In genomic region chr7:110373514-110374258, GRCh38 we compare ENCODE assay signal across 21 cellular contexts.
DNase-seq lines count a peak whose midpoint lies in the region; ATAC-seq, FAIRE-seq and TF ChIP-seq lines count a peak whose summit lies in the region.
"Had no signal": no experiment of that assay in that cellular context is flagged by ENCODE, and none has a peak within 500 bp of the region (broad histone marks: within the 10 kb centered on the region; RNA-seq: fewer than 3 reads in every experiment).

No MANE protein-coding gene starts in this region.

- FAIRE-seq in astrocyte (lab: Jason Lieb, UNC) = peak; percentile 5

- H3K4me2 ChIP-seq in astrocyte (ENCODE audit: low read length) = no peak overlapping the region
- H3K4me2 ChIP-seq: KMS-11 had no signal

- H3K4me3 Mint-ChIP-seq in HFFc6 (no peak overlapping the region), astrocyte (ENCODE audit: unreplicated experiment) (no peak overlapping the region)
- H3K4me3 Mint-ChIP-seq in activated T-helper 17 cell treated with anti-CD3 and anti-CD28 coated beads, Interleukin-2, amount 50 U/mL, for 72 hours = no peak overlapping the region
- H3K4me3 Mint-ChIP-seq: activated CD4-positive, alpha-beta T cell treated with anti-CD3 and anti-CD28 coated beads, Interleukin-2, amount 10 ng/mL, durations not matched to agents 7 days and 5 days; CD4-positive, CD25-positive, alpha-beta regulatory T cell had no signal

- H3K36me3 ChIP-seq in astrocyte (ENCODE audit: insufficient read depth, low read length) = no peaks in the 10 kb centered on the region
- H3K36me3 ChIP-seq: colonic mucosa, HAP-1, right lobe of liver, upper lobe of left lung had no signal

- H3K36me3 Mint-ChIP-seq in HFFc6 (ENCODE audit: low read depth) (0 out of 2 replicates have a peak, but pooled peaks cover 8% of the 10 kb centered on the region), astrocyte (ENCODE audit: low read depth, unreplicated experiment) (no peaks in the 10 kb centered on the region)
- H3K36me3 Mint-ChIP-seq in activated T-helper 17 cell treated with anti-CD3 and anti-CD28 coated beads, Interleukin-2, amount 50 U/mL, for 72 hours (ENCODE audit: low read depth) = no peaks in the 10 kb centered on the region
- H3K36me3 Mint-ChIP-seq: CD4-positive, CD25-positive, alpha-beta regulatory T cell had no signal

- no peaks in the 10 kb centered on the region for H3K4me1 ChIP-seq in astrocyte (ENCODE audit: insufficient read depth, low read length)
- H3K4me1 ChIP-seq: colonic mucosa, HAP-1, right lobe of liver, upper lobe of left lung had no signal

- H3K9me3 ChIP-seq in astrocyte (ENCODE audit: insufficient read depth, low read depth, low read length) = no peaks in the 10 kb centered on the region
- H3K9me3 ChIP-seq: colonic mucosa, HAP-1, right lobe of liver, upper lobe of left lung had no signal

- H3K27ac ChIP-seq in astrocyte (ENCODE audit: low read depth, low read length) = no peak overlapping the region
- H3K27ac ChIP-seq: colonic mucosa, KMS-11, right lobe of liver, RWPE1, upper lobe of left lung had no signal

- H3K27me3 ChIP-seq in astrocyte (ENCODE audit: insufficient read depth, low read length) = no peaks in the 10 kb centered on the region
- H3K27me3 ChIP-seq: colonic mucosa, right lobe of liver, upper lobe of left lung had no signal

- H2AFZ ChIP-seq in astrocyte (ENCODE audit: low read depth, low read length) = no peak overlapping the region

- H3K4me1 Mint-ChIP-seq in HFFc6 (ENCODE audit: low read depth) = peaks cover 29% of the 10 kb centered on the region
- peaks cover 4% of the 10 kb centered on the region for H3K4me1 Mint-ChIP-seq in astrocyte (ENCODE audit: low read depth, unreplicated experiment)
- H3K4me1 Mint-ChIP-seq in activated T-helper 17 cell treated with anti-CD3 and anti-CD28 coated beads, Interleukin-2, amount 50 U/mL, for 72 hours = no peaks in the 10 kb centered on the region
- H3K4me1 Mint-ChIP-seq: activated CD4-positive, alpha-beta T cell treated with anti-CD3 and anti-CD28 coated beads, Interleukin-2, amount 10 ng/mL, durations not matched to agents 7 days and 5 days; CD4-positive, CD25-positive, alpha-beta regulatory T cell had no signal

- H4K20me1 ChIP-seq in astrocyte (ENCODE audit: insufficient read depth, low read length) = no peaks in the 10 kb centered on the region

- no peak overlapping the region for H3K9ac ChIP-seq in astrocyte (ENCODE audit: low read length)
- H3K9ac ChIP-seq: KMS-11 had no signal

- DNase-seq in ACHN = peak; percentile 92
- no peak for DNase-seq in HFFc6
- peak; percentile 11 for DNase-seq in astrocyte (ENCODE audit: low read depth)
- peak; percentile 28 for DNase-seq in iris pigment epithelial cell (ENCODE audit: low read depth)
- DNase-seq in NCI-H2029 treated with DMSO at 0.1 percent for 48 hours (lab: John Stamatoyannopoulos, UW) = no peak
- DNase-seq in GOT3 (lab: John Stamatoyannopoulos, UW) = no peak
- DNase-seq: activated CD4-positive, alpha-beta T cell treated with anti-CD3 and anti-CD28 coated beads, Interleukin-2, amount 10 ng/mL, durations not matched to agents 7 days and 5 days; activated CD8-positive, alpha-beta memory T cell treated with anti-CD3 and anti-CD28 coated beads, Interleukin-2, amount 50 U/mL, for 48 hours; CD4-positive, CD25-positive, alpha-beta regulatory T cell; colonic mucosa; foreskin fibroblast; right lobe of liver; stimulated activated naive CD4-positive, alpha-beta T cell treated with Interleukin-2 at 50 U/mL for 16 hours; SW 1271; upper lobe of left lung had no signal

- TF ChIP-seq CTCF in HFFc6 (IDR thresholded peaks at IDR 0.05) (no peak), astrocyte (IDR thresholded peaks at IDR 0.05; ENCODE audit: insufficient read depth, low read depth, low read length) (no peak)

- no peaks in the 10 kb centered on the region for H3K79me2 ChIP-seq in astrocyte (ENCODE audit: insufficient read depth, low read length)

- H3K27ac Mint-ChIP-seq in HFFc6 (peak overlapping the region; percentile 39; the same call in 1 of the 2 replicates), astrocyte (ENCODE audit: unreplicated experiment) (no peak overlapping the region)
- H3K27ac Mint-ChIP-seq in activated T-helper 17 cell treated with anti-CD3 and anti-CD28 coated beads, Interleukin-2, amount 50 U/mL, for 72 hours = no peak overlapping the region
- H3K27ac Mint-ChIP-seq: activated CD4-positive, alpha-beta T cell treated with anti-CD3 and anti-CD28 coated beads, Interleukin-2, amount 10 ng/mL, durations not matched to agents 7 days and 5 days; CD4-positive, CD25-positive, alpha-beta regulatory T cell had no signal

- in situ Hi-C loops in ACHN (cut with HindIII; ENCODE audit: low pct_ligation_motif_present, low pct_unique_long_range_greater_than_20kb, low sequenced_read_pairs) = no loop called here

- no peak overlapping the region for H3K4me3 ChIP-seq in astrocyte (ENCODE audit: insufficient read depth, low read depth, low read length)
- H3K4me3 ChIP-seq: colonic mucosa, HAP-1, right lobe of liver, upper lobe of left lung had no signal

- H3K27me3 Mint-ChIP-seq in HFFc6 (ENCODE audit: insufficient read depth) (peaks cover 3% of the 10 kb centered on the region; the same call in 1 of the 2 replicates), astrocyte (ENCODE audit: low read depth, unreplicated experiment) (no peaks in the 10 kb centered on the region)
- H3K27me3 Mint-ChIP-seq in activated T-helper 17 cell treated with anti-CD3 and anti-CD28 coated beads, Interleukin-2, amount 50 U/mL, for 72 hours = no peaks in the 10 kb centered on the region
- H3K27me3 Mint-ChIP-seq: activated CD4-positive, alpha-beta T cell treated with anti-CD3 and anti-CD28 coated beads, Interleukin-2, amount 10 ng/mL, durations not matched to agents 7 days and 5 days; CD4-positive, CD25-positive, alpha-beta regulatory T cell had no signal

- no peak for ATAC-seq in HG03039 (IDR thresholded peaks at IDR 0.05; ENCODE audit: unreplicated experiment)
- no peak for ATAC-seq in activated T-helper 17 cell treated with anti-CD3 and anti-CD28 coated beads, Interleukin-2, amount 50 U/mL, for 72 hours (replicated peaks)
- ATAC-seq: left lobe of liver, right lobe of liver had no signal

- H3K9me3 Mint-ChIP-seq in HFFc6 = no peaks in the 10 kb centered on the region
- peaks cover 5% of the 10 kb centered on the region for H3K9me3 Mint-ChIP-seq in astrocyte (ENCODE audit: unreplicated experiment)
- H3K9me3 Mint-ChIP-seq in activated T-helper 17 cell treated with anti-CD3 and anti-CD28 coated beads, Interleukin-2, amount 50 U/mL, for 72 hours = no peaks in the 10 kb centered on the region
- H3K9me3 Mint-ChIP-seq: activated CD4-positive, alpha-beta T cell treated with anti-CD3 and anti-CD28 coated beads, Interleukin-2, amount 10 ng/mL, durations not matched to agents 7 days and 5 days had no signal

Comparison
In these comparisons a context has a peak if more than half of its experiments do, and no peak if none do; other contexts are left out.
1. DNase-seq: peak in ACHN (single experiment), astrocyte (single experiment) and iris pigment epithelial cell (single experiment); none in HFFc6 (single experiment), NCI-H2029 treated with DMSO at 0.1 percent for 48 hours (single experiment) and GOT3 (single experiment).